Comparison of ENCODE assay signal across 13 cellular contexts in genomic region chr2:24010477-24011277, GRCh38. TPM values are rescaled to one million over a fixed set of nuclear protein-coding genes. Genes with fewer than 3 reads are reported as not detected.
DNase-seq lines count a peak whose midpoint lies in the region; ATAC-seq and TF ChIP-seq lines count a peak whose summit lies in the region.
"Had no signal": no experiment of that assay in that cellular context is flagged by ENCODE, and none has a peak within 500 bp of the region (broad histone marks: within the 10 kb centered on the region; RNA-seq: fewer than 3 reads in every experiment).

No MANE protein-coding gene starts in this region.

- TF ChIP-seq POLR2A in erythroblast (IDR thresholded peaks at IDR 0.05; ENCODE audit: low read length) = no peak

- H3K4me3 ChIP-seq in mucosa of descending colon = no peak overlapping the region

- H3K9me3 Mint-ChIP-seq in stimulated activated naive CD8-positive, alpha-beta T cell treated with anti-CD3 and anti-CD28 coated beads, Interleukin-15, amount 100 ng/mL, for 72 hours = no peaks in the 10 kb centered on the region
- H3K9me3 Mint-ChIP-seq in mesothelial cell of epicardium = no peaks in the 10 kb centered on the region
- H3K9me3 Mint-ChIP-seq: IgD-negative memory B cell had no signal

- peaks cover 11% of the 10 kb centered on the region for H3K4me1 ChIP-seq in mucosa of descending colon (ENCODE audit: low read depth)
- H3K4me1 ChIP-seq: prostate gland had no signal

- H3K36me3 Mint-ChIP-seq in mesothelial cell of epicardium = peaks cover 2% of the 10 kb centered on the region
- H3K36me3 Mint-ChIP-seq: IgD-negative memory B cell had no signal

- ATAC-seq in stimulated activated naive CD8-positive, alpha-beta T cell treated with anti-CD3 and anti-CD28 coated beads, Interleukin-15, amount 100 ng/mL, for 72 hours = peak; percentile 40
- no peak for ATAC-seq in stimulated activated naive CD8-positive, alpha-beta T cell treated with anti-CD3 and anti-CD28 coated beads, Interleukin-15, Interleukin-2, amounts not matched to agents 100 U/mL and 50 U/mL, for 24 hours
- ATAC-seq in mucosa of descending colon = peak; percentile 50

- DNase-seq in stimulated activated naive CD8-positive, alpha-beta T cell treated with anti-CD3 and anti-CD28 coated beads, Interleukin-15, amount 100 ng/mL, for 72 hours = no peak
- DNase-seq in stimulated activated naive CD8-positive, alpha-beta T cell treated with anti-CD3 and anti-CD28 coated beads, Interleukin-15, Interleukin-2, amounts not matched to agents 100 U/mL and 50 U/mL, for 24 hours = no peak
- DNase-seq in erythroblast (lab: John Stamatoyannopoulos, UW) = peak; percentile 88 to 91
- no peak for DNase-seq in mucosa of descending colon
- no peak for DNase-seq in mesothelial cell of epicardium (ENCODE audit: low spot score in 2 of 2, unreplicated experiment in 2 of 2)
- no peak for DNase-seq in KG1 (lab: John Stamatoyannopoulos, UW)
- DNase-seq in MV-4-11 (lab: John Stamatoyannopoulos, UW) = no peak
- DNase-seq in DMS53 treated with DMSO at 0.1 percent for 48 hours (lab: John Stamatoyannopoulos, UW; ENCODE audit: unreplicated experiment) = no peak
- DNase-seq: NCI-H2171 treated with DMSO at 0.1 percent for 48 hours; stimulated activated CD8-positive, alpha-beta memory T cell treated with anti-CD3 and anti-CD28 coated beads, Interleukin-4, amount 100 ng/mL, for 48 hours had no signal

- peak overlapping the region in 1 of 2 donors; percentile 24 for H3K4me3 Mint-ChIP-seq in stimulated activated naive CD8-positive, alpha-beta T cell treated with anti-CD3 and anti-CD28 coated beads, Interleukin-15, amount 100 ng/mL, for 72 hours
- no peak overlapping the region for H3K4me3 Mint-ChIP-seq in mesothelial cell of epicardium

- peaks cover 54% of the 10 kb centered on the region for H3K27me3 Mint-ChIP-seq in stimulated activated naive CD8-positive, alpha-beta T cell treated with anti-CD3 and anti-CD28 coated beads, Interleukin-15, amount 100 ng/mL, for 72 hours
- peaks cover 34% of the 10 kb centered on the region for H3K27me3 Mint-ChIP-seq in mesothelial cell of epicardium (ENCODE audit: low read depth)

- H3K4me1 Mint-ChIP-seq in stimulated activated naive CD8-positive, alpha-beta T cell treated with anti-CD3 and anti-CD28 coated beads, Interleukin-15, amount 100 ng/mL, for 72 hours = peaks cover 6% of the 10 kb centered on the region
- peaks cover 8% of the 10 kb centered on the region for H3K4me1 Mint-ChIP-seq in mesothelial cell of epicardium

- H3K27ac Mint-ChIP-seq in stimulated activated naive CD8-positive, alpha-beta T cell treated with anti-CD3 and anti-CD28 coated beads, Interleukin-15, amount 100 ng/mL, for 72 hours = no peak overlapping the region
- H3K27ac Mint-ChIP-seq in mesothelial cell of epicardium = no peak overlapping the region
- H3K27ac Mint-ChIP-seq: IgD-negative memory B cell had no signal

- H3K9me3 ChIP-seq in mucosa of descending colon = no peaks in the 10 kb centered on the region
- H3K9me3 ChIP-seq: ascending aorta, prostate gland had no signal

- TF ChIP-seq CTCF in mucosa of descending colon (IDR thresholded peaks at IDR 0.05) = no peak
- TF ChIP-seq CTCF in mesothelial cell of epicardium (IDR thresholded peaks at IDR 0.05; ENCODE audit: unreplicated experiment) = no peak

- intact Hi-C loops in mucosa of descending colon (cut with DNase I, micrococcal nuclease) = no loop called here

- no peaks in the 10 kb centered on the region for H3K36me3 ChIP-seq in mucosa of descending colon (ENCODE audit: low read depth)
- H3K36me3 ChIP-seq: ascending aorta, prostate gland had no signal

RNA-seq across cellular contexts. Expression of gene MFSD2B, which starts 0.8 kb away (rescaled TPM):
- under 1 TPM; 0.19 to 0.89 (median 0.20) TPM for total RNA-seq in mucosa of descending colon
- 0.16 to 0.84 TPM (median 0.31 TPM) in 3 replicates for total RNA-seq in mesothelial cell of epicardium
- total RNA-seq: ascending aorta, prostate gland had no signal

RNA-seq across cellular contexts. Expression of gene WDCP, which starts 36.5 kb away (rescaled TPM):
- total RNA-seq in mucosa of descending colon (10 to 100 TPM in 1 of 3 donors, 1 to 10 TPM in 2; 3.3 to 12.7 (median 4.6) TPM), mesothelial cell of epicardium (16.0 to 21.0 TPM (median 17.9 TPM) in 3 replicates)

RNA-seq across cellular contexts. Expression of gene FKBP1B, which starts 38.9 kb away (rescaled TPM):
- total RNA-seq in mucosa of descending colon (10 to 100 TPM in 1 of 3 donors, 1 to 10 TPM in 2; 7.2 to 14.7 (median 8.2) TPM), mesothelial cell of epicardium (14.6 to 18.0 TPM (median 16.9 TPM) in 3 replicates)
- total RNA-seq: ascending aorta had no signal

Comparison
In these comparisons a context has a peak if more than half of its experiments do, and no peak if none do; other contexts are left out.
1. DNase-seq: peak in erythroblast (2 of 2); none in stimulated activated naive CD8-positive, alpha-beta T cell treated with anti-CD3 and anti-CD28 coated beads, Interleukin-15, amount 100 ng/mL, for 72 hours (0 of 2), stimulated activated naive CD8-positive, alpha-beta T cell treated with anti-CD3 and anti-CD28 coated beads, Interleukin-15, Interleukin-2, amounts not matched to agents 100 U/mL and 50 U/mL, for 24 hours (single experiment), mucosa of descending colon (0 of 3), mesothelial cell of epicardium (0 of 2), KG1 (single experiment), MV-4-11 (single experiment) and DMS53 treated with DMSO at 0.1 percent for 48 hours (single experiment).